ENCODE assay signal across 12 cellular contexts in the genomic region with DNA sequence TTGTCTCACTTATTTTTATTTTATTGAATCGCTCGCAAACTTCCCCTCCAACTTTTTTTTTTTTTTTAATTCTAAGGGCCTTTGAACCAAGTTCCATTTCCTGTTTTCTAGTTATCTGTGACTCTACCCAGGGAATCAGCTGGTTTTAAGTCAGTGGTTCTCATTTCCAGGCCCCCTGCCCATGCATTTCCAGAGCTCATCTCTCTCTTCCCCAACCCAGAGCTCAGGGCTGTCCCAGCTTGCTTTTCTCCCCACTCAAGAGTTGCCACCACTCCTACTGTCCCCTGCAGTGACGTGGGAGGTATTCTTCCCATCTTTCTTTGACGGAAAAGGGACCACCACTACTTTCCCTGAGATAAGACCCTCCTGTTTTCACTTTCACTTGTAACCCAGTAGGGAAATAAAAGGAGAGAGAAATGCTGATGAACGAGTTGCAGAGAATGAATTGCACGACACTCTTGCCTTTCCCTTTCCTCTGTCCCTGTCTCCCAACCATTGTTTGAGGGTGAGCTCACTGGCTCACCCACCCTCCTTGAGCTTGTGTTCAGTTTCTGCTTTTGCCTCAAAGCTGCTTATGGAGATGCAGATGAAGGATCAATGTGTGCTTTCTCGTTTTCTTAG. TPM values are rescaled to one million over a fixed set of nuclear protein-coding genes. Genes with fewer than 3 reads are reported as not detected.
DNase-seq lines count a peak whose midpoint lies in the region; ATAC-seq and TF ChIP-seq lines count a peak whose summit lies in the region.
"Had no signal": no experiment of that assay in that cellular context is flagged by ENCODE, and none has a peak within 500 bp of the region (broad histone marks: within the 10 kb centered on the region; RNA-seq: fewer than 3 reads in every experiment).

No MANE protein-coding gene starts in this region.

- H3K9ac ChIP-seq in IMR-90 (ENCODE audit: low read depth, low read length), result no peak overlapping the region

- H3K9me3 ChIP-seq in IMR-90 (ENCODE audit: control insufficient read depth, insufficient read depth, low read length), result no peaks in the 10 kb centered on the region

- peaks cover 23% of the 10 kb centered on the region for H3K36me3 Mint-ChIP-seq in activated naive CD8-positive, alpha-beta T cell treated with anti-CD3 and anti-CD28 coated beads for 36 hours
- H3K36me3 Mint-ChIP-seq in naive B cell, result no peaks in the 10 kb centered on the region

- TF ChIP-seq CTCF in IMR-90 (conservative IDR thresholded peaks at IDR 0.05; ENCODE audit: low read depth, low read length), result no peak

- no peak overlapping the region for H4K91ac ChIP-seq in IMR-90 (ENCODE audit: insufficient read depth, low read depth, low read length)

- CTCF ChIA-PET in IMR-90 (lab: Yijun Ruan, JAX), result interaction anchor here (0.6 kb wide), 1 partner anchor 111 kb away, joined by 3 read pairs; no protein-coding TSS in a partner anchor

- no peak overlapping the region for H3K4me2 ChIP-seq in IMR-90 (ENCODE audit: low read depth, low read length)
- H3K4me2 ChIP-seq: smooth muscle cell had no signal

- no peak overlapping the region for H2BK5ac ChIP-seq in IMR-90 (ENCODE audit: low read depth, low read length, poor library complexity, severe bottlenecking)

- H3K27ac ChIP-seq in IMR-90 (ENCODE audit: insufficient read depth, low read length), result no peak overlapping the region

- H4K20me1 ChIP-seq in IMR-90 (ENCODE audit: insufficient read depth, low read length), result peaks cover 30% of the 10 kb centered on the region

- H3K14ac ChIP-seq in IMR-90 (replicated peaks; ENCODE audit: low read depth, low read length), result no peak overlapping the region

- H3K27ac Mint-ChIP-seq in activated naive CD8-positive, alpha-beta T cell treated with anti-CD3 and anti-CD28 coated beads for 36 hours, result peak overlapping the region; percentile 74
- H3K27ac Mint-ChIP-seq in naive B cell, result peak overlapping the region; percentile 64 to 92 (median 82)

- POLR2A ChIA-PET in IMR-90 (lab: Charles Lee; ENCODE audit: unreplicated experiment), result no interaction called here

- ATAC-seq in IMR-90 (ENCODE audit: low read depth) (no peak), naive B cell (ENCODE audit: low read depth in 2 of 2) (peak; percentile 72 to 79), GM19395 (IDR thresholded peaks at IDR 0.05; ENCODE audit: unreplicated experiment) (no peak)

- in situ Hi-C loops in IMR-90 (cut with MboI; ENCODE audit: low sequenced_read_pairs), result no loop called here

- peaks cover 73% of the 10 kb centered on the region for H3K4me1 Mint-ChIP-seq in activated naive CD8-positive, alpha-beta T cell treated with anti-CD3 and anti-CD28 coated beads for 36 hours
- H3K4me1 Mint-ChIP-seq in naive B cell, result peaks cover 35 to 71% (median 63%) of the 10 kb centered on the region in 3 donors

- no peak overlapping the region for H2AK9ac ChIP-seq in IMR-90 (replicated peaks; ENCODE audit: low read depth, low read length, poor library complexity)

- H3K4me3 ChIP-seq in IMR-90 (ENCODE audit: insufficient read depth, low read depth, low read length), result no peak overlapping the region
- H3K4me3 ChIP-seq: lung, smooth muscle cell had no signal

- H3K9me1 ChIP-seq in IMR-90 (ENCODE audit: insufficient read depth, low read length), result peaks cover 8% of the 10 kb centered on the region

- H4K5ac ChIP-seq in IMR-90 (ENCODE audit: low read depth, low read length), result no peak overlapping the region

- no peak for TF ChIP-seq RAD21 in IMR-90 (IDR thresholded peaks at IDR 0.05; ENCODE audit: low read length)

- H3K18ac ChIP-seq in IMR-90 (ENCODE audit: low read depth, low read length), result no peak overlapping the region

- WGBS in IMR-90 (ENCODE audit: extremely low coverage in 2 of 2, insufficient read length in 1 of 2), 2 experiments, result no CpG with 5 or more reads among the region's 7 CpGs

- H2BK20ac ChIP-seq in IMR-90 (ENCODE audit: low read depth, low read length), result no peak overlapping the region

- H3K23ac ChIP-seq in IMR-90 (ENCODE audit: low read depth, low read length), result 0 out of 2 replicates have a peak overlapping the region, but pooled peaks have one; percentile 24

- H3K56ac ChIP-seq in IMR-90 (ENCODE audit: extremely low read depth, insufficient read depth, low read length), result no peak overlapping the region

- no peak overlapping the region for H2BK120ac ChIP-seq in IMR-90 (ENCODE audit: low read depth, low read length)

- peaks cover 2% of the 10 kb centered on the region; the same call in 1 of the 2 replicates for H3K4me1 ChIP-seq in IMR-90 (ENCODE audit: control insufficient read depth, insufficient read depth, low read length)

- peaks cover 8% of the 10 kb centered on the region for H3K9me3 Mint-ChIP-seq in activated naive CD8-positive, alpha-beta T cell treated with anti-CD3 and anti-CD28 coated beads for 36 hours
- peaks cover 0 to 3% (median 0%) of the 10 kb centered on the region in 7 donors for H3K9me3 Mint-ChIP-seq in naive B cell

- no peak overlapping the region for H2BK15ac ChIP-seq in IMR-90 (ENCODE audit: low read depth, low read length)

- dilution Hi-C loops in IMR-90 (cut with HindIII; ENCODE audit: low sequenced_read_pairs, unreplicated experiment), result no loop called here

- H2AK5ac ChIP-seq in IMR-90 (ENCODE audit: low read depth, low read length), result no peak overlapping the region

- no peaks in the 10 kb centered on the region; the same call in 1 of the 2 replicates for H3K36me3 ChIP-seq in IMR-90 (ENCODE audit: control insufficient read depth, insufficient read depth, low read length)

- no peaks in the 10 kb centered on the region for H3K27me3 Mint-ChIP-seq in activated naive CD8-positive, alpha-beta T cell treated with anti-CD3 and anti-CD28 coated beads for 36 hours
- no peaks in the 10 kb centered on the region for H3K27me3 Mint-ChIP-seq in naive B cell

- peaks cover 39 to 48% of the 10 kb centered on the region in 2 experiments for H3K79me1 ChIP-seq in IMR-90 (ENCODE audit: low read depth in 1 of 2, low read length in 2 of 2)

- no peak overlapping the region for H4K8ac ChIP-seq in IMR-90 (ENCODE audit: low read depth in 2 of 2, low read length in 2 of 2)

- intact Hi-C loops in IMR-90 (cut with micrococcal nuclease), result no loop called here

- DNase-seq in ELF-1 (ENCODE audit: low read depth, low spot score) (peak; percentile 48), IMR-90 (no peak), naive B cell (peak; percentile 38), H4 (ENCODE audit: low spot score) (no peak)
- DNase-seq in activated naive CD8-positive, alpha-beta T cell treated with anti-CD3 and anti-CD28 coated beads for 36 hours, result no peak
- no peak for DNase-seq in effector CD8-positive, alpha-beta T cell (lab: John Stamatoyannopoulos, UW)
- DNase-seq: DMS79; NCI-H1417; stimulated activated naive CD4-positive, alpha-beta T cell treated with Interleukin-2 at 50 U/mL for 16 hours had no signal

- no peak overlapping the region for H3K4ac ChIP-seq in IMR-90 (ENCODE audit: low read depth, low read length)

- BruUV-seq in IMR-90 (replicated peaks; lab: Mats Ljungman, UMichigan), result no TSS peak

- H3K4me3 Mint-ChIP-seq in activated naive CD8-positive, alpha-beta T cell treated with anti-CD3 and anti-CD28 coated beads for 36 hours, result peak overlapping the region; percentile 64
- H3K4me3 Mint-ChIP-seq in naive B cell, result peak overlapping the region in 7 of 8 donors; percentile 33 to 79 (median 64)

- no peak for TF ChIP-seq POLR2A in IMR-90 (IDR thresholded peaks at IDR 0.05; ENCODE audit: low read depth, low read length)

- H2AFZ ChIP-seq in IMR-90 (replicated peaks; ENCODE audit: low read length, poor library complexity), result no peak overlapping the region

- H3K27me3 ChIP-seq in IMR-90 (ENCODE audit: control insufficient read depth, insufficient read depth, low read length), result no peaks in the 10 kb centered on the region

TF ChIP-seq in IMR-90, 13 proteins besides CTCF, POLR2A, EP300 and RAD21 (continues in another document):
- no peak for TF ChIP-seq CHD1 (IDR thresholded peaks at IDR 0.05; ENCODE audit: low read depth, low read length)
- TF ChIP-seq BHLHE40 (IDR thresholded peaks at IDR 0.05; ENCODE audit: low read depth, low read length), result no peak
- TF ChIP-seq RCOR1 (IDR thresholded peaks at IDR 0.05; ENCODE audit: insufficient replicate concordance, low read length), result no peak
- TF ChIP-seq MXI1 (IDR thresholded peaks at IDR 0.05; ENCODE audit: borderline replicate concordance, low read depth, low read length), result no peak
- TF ChIP-seq MAFK (IDR thresholded peaks at IDR 0.05; ENCODE audit: low read depth, low read length), result no peak
- no peak for TF ChIP-seq FOS (IDR thresholded peaks at IDR 0.05; ENCODE audit: low read depth, low read length)
- TF ChIP-seq, protein P1, sequence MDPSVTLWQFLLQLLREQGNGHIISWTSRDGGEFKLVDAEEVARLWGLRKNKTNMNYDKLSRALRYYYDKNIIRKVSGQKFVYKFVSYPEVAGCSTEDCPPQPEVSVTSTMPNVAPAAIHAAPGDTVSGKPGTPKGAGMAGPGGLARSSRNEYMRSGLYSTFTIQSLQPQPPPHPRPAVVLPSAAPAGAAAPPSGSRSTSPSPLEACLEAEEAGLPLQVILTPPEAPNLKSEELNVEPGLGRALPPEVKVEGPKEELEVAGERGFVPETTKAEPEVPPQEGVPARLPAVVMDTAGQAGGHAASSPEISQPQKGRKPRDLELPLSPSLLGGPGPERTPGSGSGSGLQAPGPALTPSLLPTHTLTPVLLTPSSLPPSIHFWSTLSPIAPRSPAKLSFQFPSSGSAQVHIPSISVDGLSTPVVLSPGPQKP (IDR thresholded peaks at IDR 0.05; ENCODE audit: borderline replicate concordance, low read depth, low read length), result no peak
- no peak for TF ChIP-seq CEBPB (IDR thresholded peaks at IDR 0.05; ENCODE audit: low read depth, low read length)
- TF ChIP-seq NFE2L2 (IDR thresholded peaks at IDR 0.05; ENCODE audit: low read depth, low read length), result no peak
- no peak for TF ChIP-seq RFX5 (IDR thresholded peaks at IDR 0.05; ENCODE audit: low read depth, low read length)
- no peak for TF ChIP-seq MAZ (IDR thresholded peaks at IDR 0.05; ENCODE audit: borderline replicate concordance, low read depth, low read length)
- no peak for TF ChIP-seq USF2 (IDR thresholded peaks at IDR 0.05; ENCODE audit: low read depth, low read length)

RNA-seq across cellular contexts. Expression of gene TET3, which starts 42.1 kb away (rescaled TPM):
- 1.6 and 1.7 TPM in 2 replicates for total RNA-seq in IMR-90 (2012; rRNA removed)
- 1.8 TPM in 2 replicates for polyA plus RNA-seq in IMR-90 (2012; rRNA removed)
- polyA plus RNA-seq in IMR-90 (2012; cell fraction: cytosol; rRNA removed), result 0.75 and 1.2 TPM in 2 replicates
- 5.9 and 7.2 TPM in 2 replicates for polyA plus RNA-seq in IMR-90 (2012; cell fraction: nucleus; rRNA removed; ENCODE audit: low replicate concordance)
- 10 to 100 TPM; 14.8 TPM for total RNA-seq in activated naive CD8-positive, alpha-beta T cell treated with anti-CD3 and anti-CD28 coated beads for 36 hours
- 1 to 10 TPM in 1 of 6 donors, under 1 TPM in 5; 0.03 to 1.2 (median 0.53) TPM for polyA plus RNA-seq in naive B cell (ENCODE audit: low read depth in 6 of 6)
- 4.7 and 4.9 TPM in 2 replicates for total RNA-seq in H4 (2014; rRNA removed; shearing (Covaris generic))

Comparison
In these comparisons a context has a peak if more than half of its experiments do, and no peak if none do; other contexts are left out.
1. DNase-seq: peak in ELF-1 (single experiment) and naive B cell (single experiment); none in IMR-90 (single experiment), activated naive CD8-positive, alpha-beta T cell treated with anti-CD3 and anti-CD28 coated beads for 36 hours (single experiment), effector CD8-positive, alpha-beta T cell (single experiment) and H4 (single experiment).
2. ATAC-seq: peak in naive B cell (2 of 2); none in IMR-90 (single experiment) and GM19395 (single experiment).